Comparison of ENCODE assay signal across 23 cellular contexts in the genomic region with DNA sequence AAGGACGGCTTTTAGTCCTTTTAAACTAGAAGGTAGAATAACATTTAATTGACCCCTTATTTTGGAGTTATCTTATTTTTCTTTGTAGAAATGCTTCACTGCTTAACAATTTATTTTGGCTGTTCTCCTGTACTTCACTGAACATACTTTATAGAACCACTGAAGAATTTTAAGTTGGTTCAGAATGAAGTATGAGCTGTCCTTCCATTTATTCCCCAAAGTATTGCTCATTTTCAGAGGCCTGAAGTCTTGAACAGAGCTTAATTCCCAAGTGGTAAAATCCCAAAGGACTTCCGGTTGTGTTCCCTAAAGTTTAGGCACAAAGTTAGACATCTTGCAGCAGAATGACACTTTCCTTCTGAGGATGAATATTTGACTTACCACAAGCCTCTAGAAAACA.
"Had no signal": no experiment of that assay in that cellular context is flagged by ENCODE, and none has a peak within 500 bp of the region (broad histone marks: within the 10 kb centered on the region; RNA-seq: fewer than 3 reads in every experiment).

No MANE protein-coding gene starts in this region.

- DNase-seq: activated CD4-positive, alpha-beta T cell treated with anti-CD3 and anti-CD28 coated beads for 36 hours; activated CD4-positive, alpha-beta T cell treated with anti-CD3 and anti-CD28 coated beads, Interleukin-2, amount 10 ng/mL, durations not matched to agents 7 days and 5 days; activated CD4-positive, alpha-beta T cell treated with anti-CD3 and anti-CD28 coated beads, Interleukin-2, amount 50 U/mL, for 48 hours; activated effector memory CD4-positive, alpha-beta T cell treated with anti-CD3 and anti-CD28 coated beads, Interleukin-2, amount 50 U/mL, for 16 hours; activated naive CD4-positive, alpha-beta T cell; activated naive CD4-positive, alpha-beta T cell treated with anti-CD3 and anti-CD28 coated beads, Interleukin-2, amount 50 U/mL, for 16 hours; activated naive CD8-positive, alpha-beta T cell treated with anti-CD3 and anti-CD28 coated beads for 36 hours; activated T-cell treated with anti-CD3 and anti-CD28 coated beads, Interleukin-2, amount 50 U/mL, for 1 hour; activated T-cell treated with anti-CD3 and anti-CD28 coated beads, Interleukin-2, amount 50 U/mL, for 72 hours; brain microvascular endothelial cell; central memory CD4-positive, alpha-beta T cell; Kasumi-1; MM.1S; MV-4-11; NCI-H1092; NCI-H1436 treated with DMSO at 0.1 percent for 48 hours; NCI-H1694 treated with DMSO at 0.1 percent for 48 hours; NCI-H2029; NCI-H345; NCI-H524 treated with DMSO at 0.1 percent for 48 hours; SHP77; SJCRH30 had no signal

- H3K4me1 ChIP-seq: SJCRH30 had no signal

- H3K27me3 ChIP-seq: brain microvascular endothelial cell, SJCRH30 had no signal

- H3K4me3 ChIP-seq: SJCRH30, SK-N-MC had no signal

- H3K36me3 ChIP-seq: brain microvascular endothelial cell, SJCRH30 had no signal

- H3K9me3 ChIP-seq: SJCRH30 had no signal
